Comparison of ENCODE assay signal across 28 cellular contexts in genomic region chr3:22594990-22595389, GRCh38.
DNase-seq lines count a peak whose midpoint lies in the region; TF ChIP-seq lines count a peak whose summit lies in the region.
"Had no signal": no experiment of that assay in that cellular context is flagged by ENCODE, and none has a peak within 500 bp of the region (broad histone marks: within the 10 kb centered on the region; RNA-seq: fewer than 3 reads in every experiment).

No MANE protein-coding gene starts in this region.

- no peak overlapping the region for H3K4me3 ChIP-seq in LNCaP clone FGC (ENCODE audit: low read depth, low read length)
- no peak overlapping the region for H3K4me3 ChIP-seq in epithelial cell of esophagus (ENCODE audit: low read length)
- H3K4me3 ChIP-seq: BLaER1, HAP-1, MG63, PC-9, SK-N-MC had no signal

- DNase-seq in DMS53 (lab: John Stamatoyannopoulos, UW) (peak; percentile 64), LNCaP clone FGC (ENCODE audit: low read depth) (peak; percentile 8), NCI-H510A treated with DMSO at 0.1 percent for 48 hours (lab: John Stamatoyannopoulos, UW) (peak; percentile 24), epithelial cell of esophagus (ENCODE audit: low read depth) (peak; percentile 79), HUDEP-2 (lab: John Stamatoyannopoulos, UW; ENCODE audit: unreplicated experiment in 76 of 76) (no peak), pons (ENCODE audit: low spot score) (no peak), SK-N-DZ (ENCODE audit: low spot score) (no peak)
- DNase-seq: CD4-positive, alpha-beta T cell; DMS79 treated with DMSO at 0.1 percent for 48 hours; GF-D8; GOT3; HFFc6; Karpas-422; MG63; NCI-H1105 treated with DMSO at 0.1 percent for 48 hours; NCI-H146; NCI-H1930; NCI-H2227 treated with DMSO at 0.1 percent for 48 hours; NCI-H524 treated with DMSO at 0.1 percent for 48 hours; NCI-H82; NK-92 treated with Interleukin-12 subunit alpha and Interleukin-12 subunit beta, amount 100 ng/mL, for 24 hours; PC-9; RPMI8226; SHP77; T-helper 2 cell had no signal

- TF ChIP-seq CTCF in LNCaP clone FGC (IDR thresholded peaks at IDR 0.05; ENCODE audit: control insufficient read depth, extremely low read depth, insufficient read depth) (no peak), epithelial cell of esophagus (IDR thresholded peaks at IDR 0.05; ENCODE audit: insufficient read depth, low read depth, low read length, missing control alignments) (no peak)

Comparison
In these comparisons a context has a peak if more than half of its experiments do, and no peak if none do; other contexts are left out.
1. DNase-seq: peak in DMS53 (single experiment), LNCaP clone FGC (single experiment), NCI-H510A treated with DMSO at 0.1 percent for 48 hours (single experiment) and epithelial cell of esophagus (single experiment); none in HUDEP-2 (0 of 76), pons (single experiment) and SK-N-DZ (single experiment).